Comparison of ENCODE assay signal across 1 cellular context in the genomic region with DNA sequence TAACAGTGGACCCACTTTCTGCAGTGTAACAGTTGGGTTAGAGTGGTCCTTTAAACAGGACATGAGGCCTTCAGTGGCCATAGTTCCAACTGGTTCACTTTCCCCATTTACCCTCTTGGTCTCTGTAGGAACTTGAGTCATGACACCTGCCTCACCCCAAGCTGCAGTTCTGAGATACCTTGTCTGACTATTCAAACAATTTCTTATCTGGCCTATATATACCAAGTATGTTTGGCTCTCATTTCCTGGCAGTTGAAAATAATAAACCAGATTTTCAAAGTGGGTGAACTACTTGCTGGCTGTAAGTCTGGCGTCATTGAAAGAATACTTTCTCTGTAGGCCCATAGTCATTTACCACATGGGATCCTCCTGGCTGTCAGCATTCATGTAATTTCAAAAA.
TF ChIP-seq lines count a peak whose summit lies in the region.

No MANE protein-coding gene starts in this region.

TF ChIP-seq in endothelial cell of umbilical vein, 7 proteins besides CTCF, POLR2A, EP300 and RAD21:
- no peak for TF ChIP-seq POLR2AphosphoS5 (IDR thresholded peaks at IDR 0.05; ENCODE audit: insufficient read depth, low read depth, low read length)
- TF ChIP-seq EZH2 (IDR thresholded peaks at IDR 0.05; ENCODE audit: borderline replicate concordance, low read depth, low read length, severe bottlenecking) = no peak
- TF ChIP-seq, protein P1, sequence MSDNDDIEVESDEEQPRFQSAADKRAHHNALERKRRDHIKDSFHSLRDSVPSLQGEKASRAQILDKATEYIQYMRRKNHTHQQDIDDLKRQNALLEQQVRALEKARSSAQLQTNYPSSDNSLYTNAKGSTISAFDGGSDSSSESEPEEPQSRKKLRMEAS (IDR thresholded peaks at IDR 0.05; ENCODE audit: insufficient read depth, insufficient read length) = no peak
- TF ChIP-seq GATA2 (IDR thresholded peaks at IDR 0.05; ENCODE audit: insufficient read depth, insufficient read length, low read depth, low read length) = no peak
- no peak for TF ChIP-seq MYC (IDR thresholded peaks at IDR 0.05; ENCODE audit: low read depth, low read length)
- no peak for TF ChIP-seq JUN (IDR thresholded peaks at IDR 0.05; ENCODE audit: borderline replicate concordance, insufficient read depth, insufficient read length, low read depth)
- TF ChIP-seq FOS (IDR thresholded peaks at IDR 0.05; ENCODE audit: borderline replicate concordance, insufficient read depth, low read length) = no peak
TF ChIP-seq in endothelial cell of umbilical vein: peak in this region for 0.
